ENCODE assay signal across 1 cellular context in the genomic region with DNA sequence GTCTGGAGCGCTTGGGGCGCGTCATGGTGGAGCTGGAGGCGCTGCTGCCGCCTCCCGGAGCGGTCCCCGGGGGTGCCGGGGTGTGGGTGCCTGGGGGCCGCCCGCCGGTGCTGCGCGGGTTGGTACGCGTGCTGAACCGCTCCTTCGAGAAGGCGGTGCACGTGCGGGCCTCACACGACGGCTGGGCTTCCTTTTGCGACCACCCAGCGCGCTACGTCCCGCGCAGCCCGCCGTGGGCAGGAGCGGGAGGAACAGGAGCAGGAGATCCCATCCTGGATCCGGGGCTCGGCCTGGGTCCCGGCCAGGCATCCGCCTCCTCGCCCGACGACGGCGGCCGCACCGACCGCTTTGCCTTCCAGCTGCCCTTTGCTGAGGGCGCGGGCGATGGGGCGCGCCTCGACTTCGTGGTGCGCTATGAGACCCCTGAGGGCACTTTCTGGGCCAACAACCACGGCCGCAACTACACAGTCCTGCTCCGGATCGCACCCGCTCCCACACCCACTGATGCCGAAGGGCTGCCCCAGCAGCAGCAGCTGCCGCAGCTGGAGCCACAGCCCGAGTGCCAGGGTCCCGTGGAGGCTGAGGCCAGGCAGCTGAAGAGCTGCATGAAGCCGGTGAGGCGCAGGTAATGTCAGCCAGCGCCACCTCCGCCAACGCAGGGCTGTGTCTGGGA.
A peak's percentile ranks its signal among the peaks of the same experiment; 100 is the strongest.
TF ChIP-seq lines count a peak whose summit lies in the region.

No MANE protein-coding gene starts in this region.

TF ChIP-seq in H1, 55 proteins besides CTCF, POLR2A, EP300 and RAD21:
- TF ChIP-seq SP4 (IDR thresholded peaks at IDR 0.05; ENCODE audit: low read length) (no peak), SP2 (IDR thresholded peaks at IDR 0.05; ENCODE audit: low read length) (no peak), GABPA (IDR thresholded peaks at IDR 0.05; ENCODE audit: borderline replicate concordance, insufficient read depth, low read length) (no peak)
- TF ChIP-seq, protein P1, sequence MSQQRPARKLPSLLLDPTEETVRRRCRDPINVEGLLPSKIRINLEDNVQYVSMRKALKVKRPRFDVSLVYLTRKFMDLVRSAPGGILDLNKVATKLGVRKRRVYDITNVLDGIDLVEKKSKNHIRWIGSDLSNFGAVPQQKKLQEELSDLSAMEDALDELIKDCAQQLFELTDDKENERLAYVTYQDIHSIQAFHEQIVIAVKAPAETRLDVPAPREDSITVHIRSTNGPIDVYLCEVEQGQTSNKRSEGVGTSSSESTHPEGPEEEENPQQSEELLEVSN (IDR thresholded peaks at IDR 0.05) = peak; percentile 93
- TF ChIP-seq, protein P2, sequence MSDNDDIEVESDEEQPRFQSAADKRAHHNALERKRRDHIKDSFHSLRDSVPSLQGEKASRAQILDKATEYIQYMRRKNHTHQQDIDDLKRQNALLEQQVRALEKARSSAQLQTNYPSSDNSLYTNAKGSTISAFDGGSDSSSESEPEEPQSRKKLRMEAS (IDR thresholded peaks at IDR 0.05) = peak; percentile 93
